Comparison of ENCODE assay signal across 8 cellular contexts in genomic region chr12:49059385-49060232, GRCh38. TPM values are rescaled to one million over a fixed set of nuclear protein-coding genes. Genes with fewer than 3 reads are reported as not detected.
DNase-seq lines count a peak whose midpoint lies in the region; ATAC-seq and TF ChIP-seq lines count a peak whose summit lies in the region.

No MANE protein-coding gene starts in this region.

- TF ChIP-seq CTCF in upper lobe of right lung (IDR thresholded peaks at IDR 0.05): no peak

- H3K4me3 ChIP-seq in mesendoderm (ENCODE audit: low read length) (peak overlapping the region; percentile 55), upper lobe of right lung (peak overlapping the region; percentile 96)

- peak overlapping the region; percentile 31 for H2BK120ac ChIP-seq in mesendoderm (ENCODE audit: low read depth, low read length)

- H3K79me1 ChIP-seq in mesendoderm (ENCODE audit: low read length): peaks cover 17% of the 10 kb centered on the region

- H4K5ac ChIP-seq in mesendoderm (ENCODE audit: low read length): no peak overlapping the region

- no CpG with 5 or more reads among the region's 74 CpGs for WGBS in mesendoderm (ENCODE audit: extremely low coverage, insufficient coverage, low lambda C conversion rate)

- no peak overlapping the region for H4K8ac ChIP-seq in mesendoderm (ENCODE audit: low read depth, low read length)

- ATAC-seq in HG02840 (IDR thresholded peaks at IDR 0.05; ENCODE audit: low FRiP score, unreplicated experiment) (peak; percentile 12), upper lobe of right lung (peak; percentile 3)

- H2BK15ac ChIP-seq in mesendoderm (replicated peaks; ENCODE audit: low read depth): no peak overlapping the region

- intact Hi-C loops in upper lobe of right lung (cut with DNase I): no loop called here

- peak overlapping the region; percentile 77 for H3K18ac ChIP-seq in mesendoderm (ENCODE audit: low read length)

- no peaks in the 10 kb centered on the region for H3K9me3 ChIP-seq in upper lobe of right lung

- H3K27ac ChIP-seq in mesendoderm (ENCODE audit: low read depth, low read length) (peak overlapping the region; percentile 92), upper lobe of right lung (peak overlapping the region; percentile 98)

- H2BK5ac ChIP-seq in mesendoderm (ENCODE audit: low read length): peak overlapping the region; percentile 78

- H2AK5ac ChIP-seq in mesendoderm (ENCODE audit: low read length): no peak overlapping the region

- H3K56ac ChIP-seq in mesendoderm (ENCODE audit: low read length): peak overlapping the region; percentile 91

- no peaks in the 10 kb centered on the region for H3K27me3 ChIP-seq in mesendoderm (ENCODE audit: insufficient read depth, low read length, poor library complexity)
- no peaks in the 10 kb centered on the region for H3K27me3 ChIP-seq in upper lobe of right lung

- H3K36me3 ChIP-seq in mesendoderm (ENCODE audit: control insufficient read depth, insufficient read depth, low read length) (peaks cover 1% of the 10 kb centered on the region), upper lobe of right lung (peaks cover 3% of the 10 kb centered on the region)

- H3K4ac ChIP-seq in mesendoderm (ENCODE audit: low read depth, low read length): peak overlapping the region; percentile 95

- peaks cover 58% of the 10 kb centered on the region for H3K79me2 ChIP-seq in mesendoderm (ENCODE audit: control insufficient read depth, insufficient read depth, low read length)

- peak overlapping the region; percentile 97 for H3K9ac ChIP-seq in mesendoderm (ENCODE audit: low read length)

- peak overlapping the region; percentile 97 for H3K4me2 ChIP-seq in mesendoderm (ENCODE audit: low read length)

- H3K23ac ChIP-seq in mesendoderm (ENCODE audit: low read length): peak overlapping the region; percentile 26

- H3K4me1 ChIP-seq in mesendoderm (ENCODE audit: control insufficient read depth, low read depth, low read length) (peaks cover 10% of the 10 kb centered on the region), upper lobe of right lung (peaks cover 44% of the 10 kb centered on the region)

- peak; percentile 9 for DNase-seq in NOMO-1 treated with DMSO at 0.1 percent for 48 hours (lab: John Stamatoyannopoulos, UW; ENCODE audit: unreplicated experiment)
- DNase-seq in NOMO-1 treated with dmso at 0.1 percent for 144 hours (lab: John Stamatoyannopoulos, UW; ENCODE audit: unreplicated experiment): no peak
- DNase-seq in RPMI8226: peak; percentile 43
- peak; percentile 11 to 52 for DNase-seq in dermis microvascular lymphatic vessel endothelial cell (ENCODE audit: low read depth in 2 of 2)
- DNase-seq in mesendoderm: peak; percentile 57
- DNase-seq in upper lobe of right lung: no peak
- DNase-seq in NCI-H524 treated with DMSO at 0.1 percent for 48 hours (lab: John Stamatoyannopoulos, UW): no peak

RNA-seq across cellular contexts. Expression of gene KMT2D, which starts 1.0 kb away (rescaled TPM):
- total RNA-seq in dermis microvascular lymphatic vessel endothelial cell: 20.0 and 34.0 TPM in 2 replicates
- 20.5 TPM for polyA plus RNA-seq in mesendoderm (2013, experiment 1 of 2)
- polyA plus RNA-seq in mesendoderm (2013, experiment 2 of 2): 19.3 TPM
- 102 TPM for total RNA-seq in upper lobe of right lung

RNA-seq across cellular contexts. Expression of gene RHEBL1, which starts 10.2 kb away (rescaled TPM):
- 1.9 and 2.2 TPM in 2 replicates for total RNA-seq in dermis microvascular lymphatic vessel endothelial cell
- polyA plus RNA-seq in mesendoderm (2013, experiment 1 of 2): 3.2 TPM
- 3.1 TPM for polyA plus RNA-seq in mesendoderm (2013, experiment 2 of 2)
- total RNA-seq in upper lobe of right lung: 1.1 TPM

RNA-seq across cellular contexts. Expression of gene DHH, which starts 35.0 kb away (rescaled TPM):
- total RNA-seq in dermis microvascular lymphatic vessel endothelial cell: 0.25 and 0.39 TPM in 2 replicates
- polyA plus RNA-seq in mesendoderm (2013, experiment 1 of 2): 0.01 TPM
- 0.03 TPM for polyA plus RNA-seq in mesendoderm (2013, experiment 2 of 2)
- total RNA-seq in upper lobe of right lung: 2.1 TPM

RNA-seq across cellular contexts. Expression of gene PRKAG1, which starts 41.0 kb away (rescaled TPM):
- 37.4 and 44.5 TPM in 2 replicates for total RNA-seq in dermis microvascular lymphatic vessel endothelial cell
- polyA plus RNA-seq in mesendoderm (2013, experiment 1 of 2): 25.8 TPM
- polyA plus RNA-seq in mesendoderm (2013, experiment 2 of 2): 25.6 TPM
- total RNA-seq in upper lobe of right lung: 46.5 TPM

RNA-seq across cellular contexts. Expression of gene LMBR1L, which starts 51.0 kb away (rescaled TPM):
- total RNA-seq in dermis microvascular lymphatic vessel endothelial cell (79.7 and 97.0 TPM in 2 replicates), upper lobe of right lung (54.3 TPM)
- 11.1 TPM for polyA plus RNA-seq in mesendoderm (2013, experiment 1 of 2)
- 12.6 TPM for polyA plus RNA-seq in mesendoderm (2013, experiment 2 of 2)

Comparison
In these comparisons a context has a peak if more than half of its experiments do, and no peak if none do; other contexts are left out.
1. DNase-seq: peak in NOMO-1 treated with DMSO at 0.1 percent for 48 hours (single experiment), RPMI8226 (single experiment), dermis microvascular lymphatic vessel endothelial cell (2 of 2) and mesendoderm (single experiment); none in NOMO-1 treated with dmso at 0.1 percent for 144 hours (single experiment), upper lobe of right lung (single experiment) and NCI-H524 treated with DMSO at 0.1 percent for 48 hours (single experiment).